Comparison of ENCODE assay signal across 2 cellular contexts in the genomic region with DNA sequence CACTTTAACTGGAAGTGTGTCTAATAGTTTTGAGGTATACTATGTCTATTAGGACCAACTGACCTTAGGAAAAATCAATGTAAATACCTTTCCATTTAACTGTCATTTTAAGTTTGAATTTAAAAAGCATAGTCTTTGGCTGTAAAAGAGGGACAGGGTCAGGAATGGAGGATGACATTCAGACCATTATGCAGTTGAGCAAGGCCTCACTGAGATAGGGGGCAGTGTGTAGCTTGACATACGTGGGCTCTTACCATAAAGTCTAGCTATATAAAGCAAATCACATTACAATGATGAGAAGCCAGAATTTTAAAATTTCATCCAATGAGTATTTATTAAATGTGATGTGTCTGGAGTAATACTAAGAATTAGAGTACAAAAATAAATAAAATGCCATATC.
TF ChIP-seq lines count a peak whose summit lies in the region.

No MANE protein-coding gene starts in this region.

TF ChIP-seq in SK-N-SH treated with all-trans-retinoic acid at 6 μM for 48 hours, 23 proteins besides CTCF, POLR2A, EP300 and RAD21 (continued from another document):
- no peak for TF ChIP-seq PPARA (CRISPR knock-in tag; IDR thresholded peaks at IDR 0.05; ENCODE audit: borderline replicate concordance)
- no peak for TF ChIP-seq GLIS3 (CRISPR knock-in tag; IDR thresholded peaks at IDR 0.05)
- TF ChIP-seq, protein P1, sequence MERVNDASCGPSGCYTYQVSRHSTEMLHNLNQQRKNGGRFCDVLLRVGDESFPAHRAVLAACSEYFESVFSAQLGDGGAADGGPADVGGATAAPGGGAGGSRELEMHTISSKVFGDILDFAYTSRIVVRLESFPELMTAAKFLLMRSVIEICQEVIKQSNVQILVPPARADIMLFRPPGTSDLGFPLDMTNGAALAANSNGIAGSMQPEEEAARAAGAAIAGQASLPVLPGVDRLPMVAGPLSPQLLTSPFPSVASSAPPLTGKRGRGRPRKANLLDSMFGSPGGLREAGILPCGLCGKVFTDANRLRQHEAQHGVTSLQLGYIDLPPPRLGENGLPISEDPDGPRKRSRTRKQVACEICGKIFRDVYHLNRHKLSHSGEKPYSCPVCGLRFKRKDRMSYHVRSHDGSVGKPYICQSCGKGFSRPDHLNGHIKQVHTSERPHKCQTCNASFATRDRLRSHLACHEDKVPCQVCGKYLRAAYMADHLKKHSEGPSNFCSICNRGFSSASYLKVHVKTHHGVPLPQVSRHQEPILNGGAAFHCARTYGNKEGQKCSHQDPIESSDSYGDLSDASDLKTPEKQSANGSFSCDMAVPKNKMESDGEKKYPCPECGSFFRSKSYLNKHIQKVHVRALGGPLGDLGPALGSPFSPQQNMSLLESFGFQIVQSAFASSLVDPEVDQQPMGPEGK (CRISPR knock-in tag; IDR thresholded peaks at IDR 0.05; ENCODE audit: borderline replicate concordance), result no peak
- TF ChIP-seq ARNTL (CRISPR knock-in tag; IDR thresholded peaks at IDR 0.05; ENCODE audit: borderline replicate concordance, low read depth), result no peak
- TF ChIP-seq ZC3H10 (CRISPR knock-in tag; IDR thresholded peaks at IDR 0.05), result no peak
- TF ChIP-seq ISL1 (CRISPR knock-in tag; IDR thresholded peaks at IDR 0.05), result no peak
- TF ChIP-seq, protein P2, sequence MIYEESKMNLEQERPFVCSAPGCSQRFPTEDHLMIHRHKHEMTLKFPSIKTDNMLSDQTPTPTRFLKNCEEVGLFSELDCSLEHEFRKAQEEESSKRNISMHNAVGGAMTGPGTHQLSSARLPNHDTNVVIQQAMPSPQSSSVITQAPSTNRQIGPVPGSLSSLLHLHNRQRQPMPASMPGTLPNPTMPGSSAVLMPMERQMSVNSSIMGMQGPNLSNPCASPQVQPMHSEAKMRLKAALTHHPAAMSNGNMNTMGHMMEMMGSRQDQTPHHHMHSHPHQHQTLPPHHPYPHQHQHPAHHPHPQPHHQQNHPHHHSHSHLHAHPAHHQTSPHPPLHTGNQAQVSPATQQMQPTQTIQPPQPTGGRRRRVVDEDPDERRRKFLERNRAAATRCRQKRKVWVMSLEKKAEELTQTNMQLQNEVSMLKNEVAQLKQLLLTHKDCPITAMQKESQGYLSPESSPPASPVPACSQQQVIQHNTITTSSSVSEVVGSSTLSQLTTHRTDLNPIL (CRISPR knock-in tag; IDR thresholded peaks at IDR 0.05; ENCODE audit: low read depth), result no peak
- no peak for TF ChIP-seq ZFP3 (CRISPR knock-in tag; IDR thresholded peaks at IDR 0.05)
- no peak for TF ChIP-seq BACH2 (CRISPR knock-in tag; IDR thresholded peaks at IDR 0.05; ENCODE audit: borderline replicate concordance)
- TF ChIP-seq TCF4 (CRISPR knock-in tag; IDR thresholded peaks at IDR 0.05; ENCODE audit: borderline replicate concordance), result no peak
- no peak for TF ChIP-seq ESRRG (CRISPR knock-in tag; IDR thresholded peaks at IDR 0.05)
- TF ChIP-seq ZNF8 (CRISPR knock-in tag; IDR thresholded peaks at IDR 0.05), result no peak

TF ChIP-seq in SK-N-SH, 30 proteins besides CTCF, POLR2A, EP300 and RAD21:
- TF ChIP-seq, protein P3, sequence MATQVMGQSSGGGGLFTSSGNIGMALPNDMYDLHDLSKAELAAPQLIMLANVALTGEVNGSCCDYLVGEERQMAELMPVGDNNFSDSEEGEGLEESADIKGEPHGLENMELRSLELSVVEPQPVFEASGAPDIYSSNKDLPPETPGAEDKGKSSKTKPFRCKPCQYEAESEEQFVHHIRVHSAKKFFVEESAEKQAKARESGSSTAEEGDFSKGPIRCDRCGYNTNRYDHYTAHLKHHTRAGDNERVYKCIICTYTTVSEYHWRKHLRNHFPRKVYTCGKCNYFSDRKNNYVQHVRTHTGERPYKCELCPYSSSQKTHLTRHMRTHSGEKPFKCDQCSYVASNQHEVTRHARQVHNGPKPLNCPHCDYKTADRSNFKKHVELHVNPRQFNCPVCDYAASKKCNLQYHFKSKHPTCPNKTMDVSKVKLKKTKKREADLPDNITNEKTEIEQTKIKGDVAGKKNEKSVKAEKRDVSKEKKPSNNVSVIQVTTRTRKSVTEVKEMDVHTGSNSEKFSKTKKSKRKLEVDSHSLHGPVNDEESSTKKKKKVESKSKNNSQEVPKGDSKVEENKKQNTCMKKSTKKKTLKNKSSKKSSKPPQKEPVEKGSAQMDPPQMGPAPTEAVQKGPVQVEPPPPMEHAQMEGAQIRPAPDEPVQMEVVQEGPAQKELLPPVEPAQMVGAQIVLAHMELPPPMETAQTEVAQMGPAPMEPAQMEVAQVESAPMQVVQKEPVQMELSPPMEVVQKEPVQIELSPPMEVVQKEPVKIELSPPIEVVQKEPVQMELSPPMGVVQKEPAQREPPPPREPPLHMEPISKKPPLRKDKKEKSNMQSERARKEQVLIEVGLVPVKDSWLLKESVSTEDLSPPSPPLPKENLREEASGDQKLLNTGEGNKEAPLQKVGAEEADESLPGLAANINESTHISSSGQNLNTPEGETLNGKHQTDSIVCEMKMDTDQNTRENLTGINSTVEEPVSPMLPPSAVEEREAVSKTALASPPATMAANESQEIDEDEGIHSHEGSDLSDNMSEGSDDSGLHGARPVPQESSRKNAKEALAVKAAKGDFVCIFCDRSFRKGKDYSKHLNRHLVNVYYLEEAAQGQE (IDR thresholded peaks at IDR 0.05; ENCODE audit: low read depth, low read length), result no peak
- TF ChIP-seq RFX5 (IDR thresholded peaks at IDR 0.05; ENCODE audit: low read length), result no peak
- TF ChIP-seq GATA2 (CRISPR knock-in tag; IDR thresholded peaks at IDR 0.05), result no peak
- no peak for TF ChIP-seq TAF1 (IDR thresholded peaks at IDR 0.05; ENCODE audit: borderline replicate concordance, low read depth, low read length)
- no peak for TF ChIP-seq NFIC (IDR thresholded peaks at IDR 0.05; ENCODE audit: borderline replicate concordance)
- no peak for TF ChIP-seq GABPA (IDR thresholded peaks at IDR 0.05; ENCODE audit: low read depth)
